1 cellular context compared by ENCODE assay signal in the genomic region with DNA sequence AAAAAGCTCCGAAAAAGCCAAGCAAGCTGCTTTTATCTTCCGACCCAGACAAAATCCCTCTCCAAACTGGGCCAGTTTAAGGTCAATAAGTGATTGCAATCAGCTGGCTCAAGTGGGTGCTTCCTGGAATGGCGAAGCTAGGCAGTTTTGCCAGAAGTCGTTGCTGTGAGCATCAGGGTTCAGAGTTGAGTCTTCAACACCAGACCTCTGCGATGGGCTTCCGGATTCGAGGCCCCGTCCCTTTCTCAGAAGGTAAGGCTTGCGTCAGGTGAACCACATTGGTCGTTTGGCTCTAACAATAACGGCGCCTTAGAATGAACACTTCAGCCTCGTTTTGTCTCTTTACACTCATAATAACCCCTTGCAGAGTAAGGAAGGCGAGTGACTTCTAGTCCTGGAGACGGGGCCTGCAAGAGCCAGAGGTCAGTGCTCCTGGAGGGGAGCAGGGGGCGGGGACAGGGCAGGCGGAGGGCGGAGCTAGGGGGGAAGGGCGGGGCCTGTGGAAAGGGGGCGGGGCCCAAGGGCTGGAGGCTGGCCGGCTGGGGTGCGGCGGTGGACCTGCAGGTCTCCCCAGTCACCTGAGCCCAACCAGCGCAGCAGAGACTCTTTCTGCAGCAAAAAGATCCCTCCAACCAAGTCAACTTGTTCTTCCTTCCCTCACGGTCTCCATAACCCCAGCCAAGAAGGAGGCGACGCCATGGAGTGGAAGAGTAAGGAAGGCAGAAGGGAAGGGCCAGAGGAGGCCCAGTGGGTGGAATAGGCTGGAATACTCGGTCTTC.
A peak's percentile ranks its signal among the peaks of the same experiment; 100 is the strongest.
TF ChIP-seq lines count a peak whose summit lies in the region.

No MANE protein-coding gene starts in this region.

TF ChIP-seq in K562, 482 proteins besides CTCF, POLR2A, EP300 and RAD21 (continued from another document and continues in another):
- TF ChIP-seq, protein P1, sequence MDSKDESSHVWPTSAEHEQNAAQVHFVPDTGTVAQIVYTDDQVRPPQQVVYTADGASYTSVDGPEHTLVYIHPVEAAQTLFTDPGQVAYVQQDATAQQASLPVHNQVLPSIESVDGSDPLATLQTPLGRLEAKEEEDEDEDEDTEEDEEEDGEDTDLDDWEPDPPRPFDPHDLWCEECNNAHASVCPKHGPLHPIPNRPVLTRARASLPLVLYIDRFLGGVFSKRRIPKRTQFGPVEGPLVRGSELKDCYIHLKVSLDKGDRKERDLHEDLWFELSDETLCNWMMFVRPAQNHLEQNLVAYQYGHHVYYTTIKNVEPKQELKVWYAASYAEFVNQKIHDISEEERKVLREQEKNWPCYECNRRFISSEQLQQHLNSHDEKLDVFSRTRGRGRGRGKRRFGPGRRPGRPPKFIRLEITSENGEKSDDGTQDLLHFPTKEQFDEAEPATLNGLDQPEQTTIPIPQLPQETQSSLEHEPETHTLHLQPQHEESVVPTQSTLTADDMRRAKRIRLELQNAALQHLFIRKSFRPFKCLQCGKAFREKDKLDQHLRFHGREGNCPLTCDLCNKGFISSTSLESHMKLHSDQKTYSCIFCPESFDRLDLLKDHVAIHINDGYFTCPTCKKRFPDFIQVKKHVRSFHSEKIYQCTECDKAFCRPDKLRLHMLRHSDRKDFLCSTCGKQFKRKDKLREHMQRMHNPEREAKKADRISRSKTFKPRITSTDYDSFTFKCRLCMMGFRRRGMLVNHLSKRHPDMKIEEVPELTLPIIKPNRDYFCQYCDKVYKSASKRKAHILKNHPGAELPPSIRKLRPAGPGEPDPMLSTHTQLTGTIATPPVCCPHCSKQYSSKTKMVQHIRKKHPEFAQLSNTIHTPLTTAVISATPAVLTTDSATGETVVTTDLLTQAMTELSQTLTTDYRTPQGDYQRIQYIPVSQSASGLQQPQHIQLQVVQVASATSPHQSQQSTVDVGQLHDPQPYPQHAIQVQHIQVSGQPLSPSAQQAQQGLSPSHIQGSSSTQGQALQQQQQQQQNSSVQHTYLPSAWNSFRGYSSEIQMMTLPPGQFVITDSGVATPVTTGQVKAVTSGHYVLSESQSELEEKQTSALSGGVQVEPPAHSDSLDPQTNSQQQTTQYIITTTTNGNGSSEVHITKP (IDR thresholded peaks at IDR 0.05; ENCODE audit: partially characterized antibody): no peak
- TF ChIP-seq, protein P2, sequence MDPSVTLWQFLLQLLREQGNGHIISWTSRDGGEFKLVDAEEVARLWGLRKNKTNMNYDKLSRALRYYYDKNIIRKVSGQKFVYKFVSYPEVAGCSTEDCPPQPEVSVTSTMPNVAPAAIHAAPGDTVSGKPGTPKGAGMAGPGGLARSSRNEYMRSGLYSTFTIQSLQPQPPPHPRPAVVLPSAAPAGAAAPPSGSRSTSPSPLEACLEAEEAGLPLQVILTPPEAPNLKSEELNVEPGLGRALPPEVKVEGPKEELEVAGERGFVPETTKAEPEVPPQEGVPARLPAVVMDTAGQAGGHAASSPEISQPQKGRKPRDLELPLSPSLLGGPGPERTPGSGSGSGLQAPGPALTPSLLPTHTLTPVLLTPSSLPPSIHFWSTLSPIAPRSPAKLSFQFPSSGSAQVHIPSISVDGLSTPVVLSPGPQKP (CRISPR knock-in tag; IDR thresholded peaks at IDR 0.05): no peak
- TF ChIP-seq ERF (CRISPR knock-in tag; IDR thresholded peaks at IDR 0.05) (no peak), ZNF239 (CRISPR knock-in tag; IDR thresholded peaks at IDR 0.05) (no peak), HCFC1 (IDR thresholded peaks at IDR 0.05; ENCODE audit: low read depth, low read length) (0 out of 2 replicates have a peak, but pooled peaks have one; percentile 6), TCF3 (CRISPR knock-in tag; IDR thresholded peaks at IDR 0.05) (peak; percentile 61), NFRKB (IDR thresholded peaks at IDR 0.05; ENCODE audit: low read depth) (0 out of 2 replicates have a peak, but pooled peaks have one; percentile 46), MCM7 (IDR thresholded peaks at IDR 0.05) (no peak), ESRRA (IDR thresholded peaks at IDR 0.05; ENCODE audit: borderline replicate concordance, low read depth) (peak; percentile 74; the same call in 1 of the 2 replicates), KLF10 (CRISPR knock-in tag; IDR thresholded peaks at IDR 0.05) (no peak), ZNF263 (CRISPR knock-in tag; IDR thresholded peaks at IDR 0.05; ENCODE audit: borderline replicate concordance) (no peak), CCNT2 (IDR thresholded peaks at IDR 0.05; ENCODE audit: borderline replicate concordance, extremely low read depth, insufficient read length, low read depth, low read length) (no peak), SMARCA4 (IDR thresholded peaks at IDR 0.05) (peak; percentile 64), ZNF436 (CRISPR knock-in tag; IDR thresholded peaks at IDR 0.05) (no peak), ZNF274 (IDR thresholded peaks at IDR 0.05; ENCODE audit: borderline replicate concordance, low read depth, low read length) (no peak), ETV5 (CRISPR knock-in tag; IDR thresholded peaks at IDR 0.05; ENCODE audit: low read depth) (no peak), ZNF143 (CRISPR knock-in tag; IDR thresholded peaks at IDR 0.05) (no peak), TAF9B (IDR thresholded peaks at IDR 0.05; ENCODE audit: partially characterized antibody) (no peak), ZNF354B (CRISPR knock-in tag; IDR thresholded peaks at IDR 0.05) (no peak), ZC3H11A (IDR thresholded peaks at IDR 0.05; ENCODE audit: low read depth, low read length) (no peak), RFX5 (IDR thresholded peaks at IDR 0.05; ENCODE audit: low read depth, low read length) (no peak), U2AF1 (optimal IDR thresholded peaks at IDR 0.05; ENCODE audit: low read depth, low read length) (no peak), ZNF12 (CRISPR knock-in tag; IDR thresholded peaks at IDR 0.05) (no peak), ATF7 (IDR thresholded peaks at IDR 0.05) (peak; percentile 66), TAF7 (tag; IDR thresholded peaks at IDR 0.05) (0 out of 2 replicates have a peak, but pooled peaks have one; percentile 47), ZBTB17 (CRISPR knock-in tag; IDR thresholded peaks at IDR 0.05) (no peak), NFE2 (IDR thresholded peaks at IDR 0.05; ENCODE audit: low read depth) (no peak), PHF8 (IDR thresholded peaks at IDR 0.05; ENCODE audit: borderline replicate concordance, low read length) (peak; percentile 53; the same call in 1 of the 2 replicates), RB1 (IDR thresholded peaks at IDR 0.05; ENCODE audit: low read depth) (no peak), CEBPB (tag; IDR thresholded peaks at IDR 0.05) (no peak), ZNF146 (CRISPR knock-in tag; IDR thresholded peaks at IDR 0.05; ENCODE audit: unreplicated experiment) (no peak), MEIS2 (IDR thresholded peaks at IDR 0.05; ENCODE audit: partially characterized antibody) (no peak), KDM1A (IDR thresholded peaks at IDR 0.05) (peak; percentile 57 to 63), ZNF551 (CRISPR knock-in tag; IDR thresholded peaks at IDR 0.05) (no peak)
- TF ChIP-seq, protein P3, sequence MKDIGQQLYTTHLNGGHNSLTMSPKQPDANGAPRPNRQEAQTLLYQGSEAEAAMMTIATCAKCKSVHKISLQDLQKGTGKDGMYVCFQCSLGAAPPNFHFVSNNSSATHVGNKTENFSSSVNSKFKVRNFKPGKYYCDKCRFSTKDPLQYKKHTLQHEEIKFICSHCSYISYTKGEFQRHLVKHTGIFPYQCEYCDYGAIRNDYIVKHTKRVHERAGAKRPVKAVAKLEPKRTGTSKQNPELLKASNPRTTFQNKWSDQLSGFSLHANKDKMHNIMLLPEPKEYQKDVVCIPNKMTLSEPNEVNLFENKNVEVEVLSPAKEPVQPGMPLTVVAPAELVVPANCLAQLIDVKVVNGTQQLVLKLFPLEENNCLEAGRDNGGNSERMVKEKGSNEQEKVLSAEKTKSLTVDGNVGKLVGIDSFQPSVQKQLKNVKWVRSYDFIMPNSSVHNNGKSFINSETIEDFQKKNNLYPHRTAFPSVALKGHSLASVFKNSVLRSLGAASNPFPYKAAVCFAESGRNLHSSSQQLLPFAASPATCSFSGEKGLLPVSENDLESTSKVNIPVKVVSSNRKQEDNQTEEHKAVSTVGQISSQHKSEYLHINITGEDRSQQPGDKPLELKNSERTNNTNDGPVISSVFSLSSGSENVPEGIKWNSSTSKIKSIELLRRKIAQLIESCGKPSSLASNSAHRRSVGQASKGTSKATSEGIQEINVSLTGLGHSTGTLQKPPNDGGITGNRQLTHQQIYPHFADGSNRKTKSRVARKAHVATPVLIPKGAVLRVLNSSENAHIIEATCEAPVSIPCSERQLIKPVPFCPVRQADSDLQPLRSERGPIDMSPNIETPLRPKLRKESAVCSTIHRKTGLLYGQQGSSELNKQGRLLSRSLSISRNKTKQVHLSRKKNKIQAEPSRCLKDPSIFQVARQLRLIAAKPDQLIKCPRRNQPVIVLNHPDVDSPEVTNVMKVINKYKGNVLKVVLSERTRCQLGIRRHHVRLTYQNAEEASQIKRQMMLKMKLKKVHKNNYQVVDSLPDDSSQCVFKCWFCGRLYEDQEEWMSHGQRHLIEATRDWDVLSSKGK (CRISPR knock-in tag; IDR thresholded peaks at IDR 0.05): no peak
- TF ChIP-seq, protein P4, sequence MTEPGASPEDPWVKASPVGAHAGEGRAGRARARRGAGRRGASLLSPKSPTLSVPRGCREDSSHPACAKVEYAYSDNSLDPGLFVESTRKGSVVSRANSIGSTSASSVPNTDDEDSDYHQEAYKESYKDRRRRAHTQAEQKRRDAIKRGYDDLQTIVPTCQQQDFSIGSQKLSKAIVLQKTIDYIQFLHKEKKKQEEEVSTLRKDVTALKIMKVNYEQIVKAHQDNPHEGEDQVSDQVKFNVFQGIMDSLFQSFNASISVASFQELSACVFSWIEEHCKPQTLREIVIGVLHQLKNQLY (CRISPR knock-in tag; conservative IDR thresholded peaks at IDR 0.05): no peak
- TF ChIP-seq, protein P5, sequence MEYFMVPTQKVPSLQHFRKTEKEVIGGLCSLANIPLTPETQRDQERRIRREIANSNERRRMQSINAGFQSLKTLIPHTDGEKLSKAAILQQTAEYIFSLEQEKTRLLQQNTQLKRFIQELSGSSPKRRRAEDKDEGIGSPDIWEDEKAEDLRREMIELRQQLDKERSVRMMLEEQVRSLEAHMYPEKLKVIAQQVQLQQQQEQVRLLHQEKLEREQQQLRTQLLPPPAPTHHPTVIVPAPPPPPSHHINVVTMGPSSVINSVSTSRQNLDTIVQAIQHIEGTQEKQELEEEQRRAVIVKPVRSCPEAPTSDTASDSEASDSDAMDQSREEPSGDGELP (CRISPR knock-in tag; IDR thresholded peaks at IDR 0.05; ENCODE audit: borderline replicate concordance): no peak; the same call in 1 of the 2 replicates
- TF ChIP-seq, protein P6, sequence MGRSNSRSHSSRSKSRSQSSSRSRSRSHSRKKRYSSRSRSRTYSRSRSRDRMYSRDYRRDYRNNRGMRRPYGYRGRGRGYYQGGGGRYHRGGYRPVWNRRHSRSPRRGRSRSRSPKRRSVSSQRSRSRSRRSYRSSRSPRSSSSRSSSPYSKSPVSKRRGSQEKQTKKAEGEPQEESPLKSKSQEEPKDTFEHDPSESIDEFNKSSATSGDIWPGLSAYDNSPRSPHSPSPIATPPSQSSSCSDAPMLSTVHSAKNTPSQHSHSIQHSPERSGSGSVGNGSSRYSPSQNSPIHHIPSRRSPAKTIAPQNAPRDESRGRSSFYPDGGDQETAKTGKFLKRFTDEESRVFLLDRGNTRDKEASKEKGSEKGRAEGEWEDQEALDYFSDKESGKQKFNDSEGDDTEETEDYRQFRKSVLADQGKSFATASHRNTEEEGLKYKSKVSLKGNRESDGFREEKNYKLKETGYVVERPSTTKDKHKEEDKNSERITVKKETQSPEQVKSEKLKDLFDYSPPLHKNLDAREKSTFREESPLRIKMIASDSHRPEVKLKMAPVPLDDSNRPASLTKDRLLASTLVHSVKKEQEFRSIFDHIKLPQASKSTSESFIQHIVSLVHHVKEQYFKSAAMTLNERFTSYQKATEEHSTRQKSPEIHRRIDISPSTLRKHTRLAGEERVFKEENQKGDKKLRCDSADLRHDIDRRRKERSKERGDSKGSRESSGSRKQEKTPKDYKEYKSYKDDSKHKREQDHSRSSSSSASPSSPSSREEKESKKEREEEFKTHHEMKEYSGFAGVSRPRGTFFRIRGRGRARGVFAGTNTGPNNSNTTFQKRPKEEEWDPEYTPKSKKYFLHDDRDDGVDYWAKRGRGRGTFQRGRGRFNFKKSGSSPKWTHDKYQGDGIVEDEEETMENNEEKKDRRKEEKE (IDR thresholded peaks at IDR 0.05; ENCODE audit: borderline replicate concordance in 1 of 2, control insufficient read depth in 1 of 2, low read depth in 2 of 2, low read length in 1 of 2): no peak
- TF ChIP-seq, protein P7, sequence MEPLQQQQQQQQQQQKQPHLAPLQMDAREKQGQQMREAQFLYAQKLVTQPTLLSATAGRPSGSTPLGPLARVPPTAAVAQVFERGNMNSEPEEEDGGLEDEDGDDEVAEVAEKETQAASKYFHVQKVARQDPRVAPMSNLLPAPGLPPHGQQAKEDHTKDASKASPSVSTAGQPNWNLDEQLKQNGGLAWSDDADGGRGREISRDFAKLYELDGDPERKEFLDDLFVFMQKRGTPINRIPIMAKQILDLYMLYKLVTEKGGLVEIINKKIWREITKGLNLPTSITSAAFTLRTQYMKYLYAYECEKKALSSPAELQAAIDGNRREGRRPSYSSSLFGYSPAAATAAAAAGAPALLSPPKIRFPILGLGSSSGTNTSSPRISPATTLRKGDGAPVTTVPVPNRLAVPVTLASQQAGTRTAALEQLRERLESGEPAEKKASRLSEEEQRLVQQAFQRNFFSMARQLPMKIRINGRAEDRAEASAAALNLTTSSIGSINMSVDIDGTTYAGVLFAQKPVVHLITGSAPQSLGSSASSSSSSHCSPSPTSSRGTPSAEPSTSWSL (CRISPR knock-in tag; IDR thresholded peaks at IDR 0.05; ENCODE audit: borderline replicate concordance): no peak
- TF ChIP-seq, protein P8, sequence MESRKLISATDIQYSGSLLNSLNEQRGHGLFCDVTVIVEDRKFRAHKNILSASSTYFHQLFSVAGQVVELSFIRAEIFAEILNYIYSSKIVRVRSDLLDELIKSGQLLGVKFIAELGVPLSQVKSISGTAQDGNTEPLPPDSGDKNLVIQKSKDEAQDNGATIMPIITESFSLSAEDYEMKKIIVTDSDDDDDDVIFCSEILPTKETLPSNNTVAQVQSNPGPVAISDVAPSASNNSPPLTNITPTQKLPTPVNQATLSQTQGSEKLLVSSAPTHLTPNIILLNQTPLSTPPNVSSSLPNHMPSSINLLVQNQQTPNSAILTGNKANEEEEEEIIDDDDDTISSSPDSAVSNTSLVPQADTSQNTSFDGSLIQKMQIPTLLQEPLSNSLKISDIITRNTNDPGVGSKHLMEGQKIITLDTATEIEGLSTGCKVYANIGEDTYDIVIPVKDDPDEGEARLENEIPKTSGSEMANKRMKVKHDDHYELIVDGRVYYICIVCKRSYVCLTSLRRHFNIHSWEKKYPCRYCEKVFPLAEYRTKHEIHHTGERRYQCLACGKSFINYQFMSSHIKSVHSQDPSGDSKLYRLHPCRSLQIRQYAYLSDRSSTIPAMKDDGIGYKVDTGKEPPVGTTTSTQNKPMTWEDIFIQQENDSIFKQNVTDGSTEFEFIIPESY (CRISPR knock-in tag; IDR thresholded peaks at IDR 0.05): no peak
- TF ChIP-seq, protein P9, sequence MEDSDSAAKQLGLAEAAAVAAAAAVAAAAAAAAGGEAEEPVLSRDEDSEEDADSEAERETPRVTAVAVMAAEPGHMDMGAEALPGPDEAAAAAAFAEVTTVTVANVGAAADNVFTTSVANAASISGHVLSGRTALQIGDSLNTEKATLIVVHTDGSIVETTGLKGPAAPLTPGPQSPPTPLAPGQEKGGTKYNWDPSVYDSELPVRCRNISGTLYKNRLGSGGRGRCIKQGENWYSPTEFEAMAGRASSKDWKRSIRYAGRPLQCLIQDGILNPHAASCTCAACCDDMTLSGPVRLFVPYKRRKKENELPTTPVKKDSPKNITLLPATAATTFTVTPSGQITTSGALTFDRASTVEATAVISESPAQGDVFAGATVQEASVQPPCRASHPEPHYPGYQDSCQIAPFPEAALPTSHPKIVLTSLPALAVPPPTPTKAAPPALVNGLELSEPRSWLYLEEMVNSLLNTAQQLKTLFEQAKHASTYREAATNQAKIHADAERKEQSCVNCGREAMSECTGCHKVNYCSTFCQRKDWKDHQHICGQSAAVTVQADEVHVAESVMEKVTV (CRISPR knock-in tag; IDR thresholded peaks at IDR 0.05): no peak
